ENCODE assay signal across 14 cellular contexts in genomic region chr19:56933014-56933705, GRCh38.
"Had no signal": no experiment of that assay in that cellular context is flagged by ENCODE, and none has a peak within 500 bp of the region (broad histone marks: within the 10 kb centered on the region; RNA-seq: fewer than 3 reads in every experiment).

No MANE protein-coding gene starts in this region.

- H3K27me3 Mint-ChIP-seq: activated CD4-positive, alpha-beta memory T cell treated with anti-CD3 and anti-CD28 coated beads for 36 hours; activated T-cell treated with anti-CD3 and anti-CD28 coated beads, Interleukin-2, amount 50 U/mL, for 24 hours; T-helper 17 cell had no signal

- H3K27ac Mint-ChIP-seq: activated CD4-positive, alpha-beta memory T cell treated with anti-CD3 and anti-CD28 coated beads for 36 hours; activated naive CD4-positive, alpha-beta T cell treated with anti-CD3 and anti-CD28 coated beads, Interleukin-2, amount 50 U/mL, for 24 hours; activated T-cell treated with anti-CD3 and anti-CD28 coated beads, Interleukin-2, amount 50 U/mL, for 24 hours; T-helper 17 cell had no signal

- H3K4me1 Mint-ChIP-seq: activated naive CD4-positive, alpha-beta T cell treated with anti-CD3 and anti-CD28 coated beads, Interleukin-2, amount 50 U/mL, for 24 hours; T-helper 17 cell had no signal

- H3K4me3 Mint-ChIP-seq: activated CD4-positive, alpha-beta memory T cell treated with anti-CD3 and anti-CD28 coated beads for 36 hours; activated naive CD4-positive, alpha-beta T cell treated with anti-CD3 and anti-CD28 coated beads, Interleukin-2, amount 50 U/mL, for 24 hours; activated T-cell treated with anti-CD3 and anti-CD28 coated beads, Interleukin-2, amount 50 U/mL, for 24 hours; T-helper 17 cell had no signal

- DNase-seq: activated CD4-positive, alpha-beta memory T cell treated with anti-CD3 and anti-CD28 coated beads for 36 hours; activated effector memory CD4-positive, alpha-beta T cell treated with Interleukin-2 at 50 U/mL for 16 hours; activated T-cell treated with anti-CD3 and anti-CD28 coated beads, Interleukin-2, amount 50 U/mL, for 24 hours; brain microvascular endothelial cell; effector memory CD4-positive, alpha-beta T cell; foreskin keratinocyte; left cardiac atrium; stimulated activated CD4-positive, alpha-beta T cell treated with anti-CD3 and anti-CD28 coated beads, Interleukin-15, amount 100 ng/mL, for 24 hours; stimulated activated CD4-positive, alpha-beta T cell treated with anti-CD3 and anti-CD28 coated beads, Interleukin-4, amount 100 ng/mL, for 1 hour; stimulated activated naive CD4-positive, alpha-beta T cell; T-helper 17 cell; transverse colon; WERI-Rb-1 had no signal

- ATAC-seq: foreskin keratinocyte, left cardiac atrium, T-helper 17 cell had no signal
